22 cellular contexts compared by ENCODE assay signal in genomic region chr5:173622639-173623038, GRCh38.
"Had no signal": no experiment of that assay in that cellular context is flagged by ENCODE, and none has a peak within 500 bp of the region (broad histone marks: within the 10 kb centered on the region; RNA-seq: fewer than 3 reads in every experiment).

No MANE protein-coding gene starts in this region.

- H3K9me3 ChIP-seq: left lung, lower lobe of right lung, neutrophil, right atrium auricular region, suprapubic skin, thyroid gland, upper lobe of left lung had no signal

- ATAC-seq: left lung; lower lobe of right lung; natural killer cell treated with Interleukin-12 subunit alpha and Interleukin-12 subunit beta and Interleukin-15 and Interleukin-18, amount 100 ng/mL, for 72 hours; stimulated activated effector memory CD8-positive, alpha-beta T cell treated with anti-CD3 and anti-CD28 coated beads, Interleukin-12 subunit alpha, Interleukin-12 subunit beta, amount 100 ng/mL, for 72 hours; stimulated activated naive CD8-positive, alpha-beta T cell treated with anti-CD3 and anti-CD28 coated beads, Interleukin-15, Interleukin-2, amounts not matched to agents 100 U/mL and 50 U/mL, for 24 hours had no signal

- H3K4me3 Mint-ChIP-seq: memory B cell; natural killer cell treated with Interleukin-12 subunit alpha and Interleukin-12 subunit beta and Interleukin-15 and Interleukin-18, amount 100 ng/mL, for 72 hours; stimulated activated effector memory CD8-positive, alpha-beta T cell treated with anti-CD3 and anti-CD28 coated beads, Interleukin-12 subunit alpha, Interleukin-12 subunit beta, amount 100 ng/mL, for 72 hours had no signal

- H3K27me3 Mint-ChIP-seq: memory B cell had no signal

- H3K27ac ChIP-seq: coronary artery, left lung, lower lobe of right lung, neutrophil, right atrium auricular region, suprapubic skin, thyroid gland, upper lobe of left lung had no signal

- DNase-seq: central memory CD4-positive, alpha-beta T cell; effector CD4-positive, alpha-beta T cell; foreskin melanocyte; head of caudate nucleus; hippocampal formation; kidney glomerular epithelial cell; left lung; lower lobe of right lung; midbrain; posterior cingulate gyrus; stimulated activated CD4-positive, alpha-beta T cell treated with anti-CD3 and anti-CD28 coated beads, Interleukin-4, amount 100 ng/mL, for 1 hour; stimulated activated CD8-positive, alpha-beta memory T cell treated with anti-CD3 and anti-CD28 coated beads, Interleukin-4, amount 100 ng/mL, for 48 hours; stimulated activated naive CD8-positive, alpha-beta T cell treated with anti-CD3 and anti-CD28 coated beads, Interleukin-15, Interleukin-2, amounts not matched to agents 100 U/mL and 50 U/mL, for 24 hours; thyroid gland; upper lobe of left lung had no signal

- H3K27ac Mint-ChIP-seq: memory B cell; natural killer cell treated with Interleukin-12 subunit alpha and Interleukin-12 subunit beta and Interleukin-15 and Interleukin-18, amount 100 ng/mL, for 72 hours; stimulated activated effector memory CD8-positive, alpha-beta T cell treated with anti-CD3 and anti-CD28 coated beads, Interleukin-12 subunit alpha, Interleukin-12 subunit beta, amount 100 ng/mL, for 72 hours had no signal

- H3K27me3 ChIP-seq: left lung, neutrophil, right atrium auricular region, suprapubic skin, thyroid gland, upper lobe of left lung had no signal

- H3K4me3 ChIP-seq: coronary artery, left lung, lower lobe of right lung, right atrium auricular region, suprapubic skin, thyroid gland, upper lobe of left lung had no signal

- H3K36me3 ChIP-seq: left lung, lower lobe of right lung, neutrophil, right atrium auricular region, suprapubic skin, thyroid gland, upper lobe of left lung had no signal

- H3K9me3 Mint-ChIP-seq: memory B cell; natural killer cell treated with Interleukin-12 subunit alpha and Interleukin-12 subunit beta and Interleukin-15 and Interleukin-18, amount 100 ng/mL, for 72 hours; stimulated activated effector memory CD8-positive, alpha-beta T cell treated with anti-CD3 and anti-CD28 coated beads, Interleukin-12 subunit alpha, Interleukin-12 subunit beta, amount 100 ng/mL, for 72 hours had no signal

- H3K4me1 Mint-ChIP-seq: stimulated activated effector memory CD8-positive, alpha-beta T cell treated with anti-CD3 and anti-CD28 coated beads, Interleukin-12 subunit alpha, Interleukin-12 subunit beta, amount 100 ng/mL, for 72 hours had no signal

- H3K4me1 ChIP-seq: lower lobe of right lung had no signal

- H3K36me3 Mint-ChIP-seq: memory B cell; natural killer cell treated with Interleukin-12 subunit alpha and Interleukin-12 subunit beta and Interleukin-15 and Interleukin-18, amount 100 ng/mL, for 72 hours; stimulated activated effector memory CD8-positive, alpha-beta T cell treated with anti-CD3 and anti-CD28 coated beads, Interleukin-12 subunit alpha, Interleukin-12 subunit beta, amount 100 ng/mL, for 72 hours had no signal
